21 cellular contexts compared by ENCODE assay signal in the genomic region with DNA sequence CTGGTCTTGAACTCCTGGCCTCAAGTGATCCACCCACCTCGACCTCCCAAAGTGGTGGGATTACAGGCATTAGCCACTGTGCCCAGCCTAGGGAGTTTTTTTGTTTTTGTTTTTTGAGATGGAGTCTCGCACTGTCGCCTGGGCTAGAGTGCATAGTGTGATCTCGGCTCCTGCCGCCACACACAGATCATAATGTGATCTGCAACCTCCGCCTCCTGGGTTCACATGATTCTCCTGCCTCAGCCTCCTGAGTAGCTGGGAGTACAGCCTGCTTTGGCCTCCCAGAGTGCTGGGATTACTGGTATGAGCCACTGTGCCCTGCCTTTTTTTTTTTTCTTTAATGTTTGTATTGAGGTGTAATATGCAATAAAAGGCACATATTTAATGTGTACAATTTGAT.
DNase-seq lines count a peak whose midpoint lies in the region; ATAC-seq, FAIRE-seq and TF ChIP-seq lines count a peak whose summit lies in the region.
"Had no signal": no experiment of that assay in that cellular context is flagged by ENCODE, and none has a peak within 500 bp of the region (broad histone marks: within the 10 kb centered on the region; RNA-seq: fewer than 3 reads in every experiment).

No MANE protein-coding gene starts in this region.

- H3K27ac ChIP-seq in CD4-positive, alpha-beta T cell (ENCODE audit: low read depth, low read length) = no peak overlapping the region
- H3K27ac ChIP-seq in IMR-90 (ENCODE audit: insufficient read depth, low read length) = peak overlapping the region; percentile 54
- H3K27ac ChIP-seq in endothelial cell of umbilical vein (ENCODE audit: insufficient read depth, low read depth, low read length) = peak overlapping the region; percentile 42
- H3K27ac ChIP-seq: BLaER1, testis had no signal

- peak overlapping the region; percentile 40; the same call in 1 of the 2 replicates for H2BK20ac ChIP-seq in IMR-90 (ENCODE audit: low read depth, low read length)

- H3K4me3 Mint-ChIP-seq in CD4-positive, alpha-beta T cell = no peak overlapping the region
- H3K4me3 Mint-ChIP-seq: activated CD8-positive, alpha-beta T cell treated with anti-CD3 and anti-CD28 coated beads for 36 hours had no signal

- H3K79me1 ChIP-seq in IMR-90 (ENCODE audit: low read depth in 1 of 2, low read length in 2 of 2) = peaks cover 12 to 88% of the 10 kb centered on the region in 2 experiments

- ATAC-seq in CD4-positive, alpha-beta T cell (ENCODE audit: poor library complexity) = no peak
- ATAC-seq in IMR-90 (ENCODE audit: low read depth) (no peak), GM18873 (IDR thresholded peaks at IDR 0.05; ENCODE audit: low FRiP score, unreplicated experiment) (no peak)
- ATAC-seq: activated CD8-positive, alpha-beta T cell treated with anti-CD3 and anti-CD28 coated beads for 36 hours; esophagus mucosa; GM12878 had no signal

- H2AK5ac ChIP-seq in IMR-90 (ENCODE audit: low read depth, low read length) = peak overlapping the region; percentile 63

- no peaks in the 10 kb centered on the region for H3K27me3 ChIP-seq in CD4-positive, alpha-beta T cell (ENCODE audit: control insufficient read depth, insufficient read depth, low read length)
- H3K27me3 ChIP-seq in IMR-90 (ENCODE audit: control insufficient read depth, insufficient read depth, low read length) (no peaks in the 10 kb centered on the region), endothelial cell of umbilical vein (ENCODE audit: control insufficient read depth in 2 of 2, insufficient read depth in 2 of 2, low read length in 2 of 2) (no peaks in the 10 kb centered on the region)
- H3K27me3 ChIP-seq: BLaER1, Peyer's patch, testis had no signal

- in situ Hi-C loops in IMR-90 (cut with MboI; ENCODE audit: low sequenced_read_pairs) = no loop called here

- no peak overlapping the region for H2AK9ac ChIP-seq in IMR-90 (replicated peaks; ENCODE audit: low read depth, low read length, poor library complexity)

- H3K9me1 ChIP-seq in IMR-90 (ENCODE audit: insufficient read depth, low read length) (peaks cover 39% of the 10 kb centered on the region), endothelial cell of umbilical vein (replicated peaks; ENCODE audit: control insufficient read depth, extremely low read depth, insufficient read depth, low read length) (no peaks in the 10 kb centered on the region)

- peak overlapping the region; percentile 74 for H2BK120ac ChIP-seq in IMR-90 (ENCODE audit: low read depth, low read length)

- WGBS in IMR-90 (ENCODE audit: extremely low coverage in 2 of 2, insufficient read length in 1 of 2), 2 experiments = 100% methylated on average over 3 of the region's 6 CpGs; no CpG with 5 or more reads in 1 of the 2 experiments

- intact Hi-C loops in CD4-positive, alpha-beta T cell (cut with DNase I, micrococcal nuclease) = no loop called here
- intact Hi-C loops in IMR-90 (cut with micrococcal nuclease) (loop anchor here (10.0 kb wide), 1 partner anchor 199 kb away; no protein-coding TSS in a partner anchor), endothelial cell of umbilical vein (cut with micrococcal nuclease) (no loop called here), posterior vena cava (cut with DNase I) (no loop called here)

- no peak for DNase-seq in CD4-positive, alpha-beta T cell
- no peak for DNase-seq in IMR-90
- no peak for DNase-seq in endothelial cell of umbilical vein (ENCODE audit: low read depth, low spot score)
- DNase-seq in posterior vena cava (ENCODE audit: low spot score) = peak; percentile 15
- DNase-seq in GM12892 (ENCODE audit: insufficient read length) = no peak
- DNase-seq in stimulated activated CD4-positive, alpha-beta T cell treated with anti-CD3 and anti-CD28 coated beads, Interleukin-15, amount 100 ng/mL, for 24 hours = no peak
- DNase-seq: activated CD8-positive, alpha-beta T cell treated with anti-CD3 and anti-CD28 coated beads for 36 hours; GF-D8; mammary epithelial cell; NCI-H1436; NCI-H82; stimulated activated CD4-positive, alpha-beta T cell treated with anti-CD3 and anti-CD28 coated beads, Interleukin-12 subunit alpha, Interleukin-12 subunit beta, amount 100 ng/mL, for 4 hours; testis had no signal

- TF ChIP-seq POLR2A in IMR-90 (IDR thresholded peaks at IDR 0.05; ENCODE audit: low read depth, low read length) = no peak
- TF ChIP-seq POLR2A in endothelial cell of umbilical vein (IDR thresholded peaks at IDR 0.05; ENCODE audit: low read depth, low read length) = no peak
- TF ChIP-seq POLR2A in GM12892 (IDR thresholded peaks at IDR 0.05; ENCODE audit: low read depth, low read length) = no peak

- H4K91ac ChIP-seq in IMR-90 (ENCODE audit: insufficient read depth, low read depth, low read length) = peak overlapping the region; percentile 71

- no peak for TF ChIP-seq CTCF in CD4-positive, alpha-beta T cell (IDR thresholded peaks at IDR 0.05)
- TF ChIP-seq CTCF in IMR-90 (conservative IDR thresholded peaks at IDR 0.05; ENCODE audit: low read depth, low read length) = no peak
- TF ChIP-seq CTCF in endothelial cell of umbilical vein (IDR thresholded peaks at IDR 0.05; ENCODE audit: extremely low read depth in 1 of 2, insufficient read depth in 1 of 2, low read depth in 1 of 2, low read length in 2 of 2) = no peak

- H3K18ac ChIP-seq in IMR-90 (ENCODE audit: low read depth, low read length) = peak overlapping the region; percentile 38; the same call in 1 of the 2 replicates

- H4K5ac ChIP-seq in IMR-90 (ENCODE audit: low read depth, low read length) = peak overlapping the region; percentile 32; the same call in 1 of the 2 replicates

- POLR2A ChIA-PET in CD4-positive, alpha-beta T cell (lab: Charles Lee) = no interaction called here
- POLR2A ChIA-PET in IMR-90 (lab: Charles Lee; ENCODE audit: unreplicated experiment) = interaction anchor here (0.5 kb wide), 1 partner anchor 34 kb away, joined by 3 read pairs; no protein-coding TSS in a partner anchor
- POLR2A ChIA-PET in endothelial cell of umbilical vein (lab: Charles Lee) = no interaction called here

- CTCF ChIA-PET in CD4-positive, alpha-beta T cell (lab: Charles Lee) = no interaction called here
- CTCF ChIA-PET in IMR-90 (lab: Yijun Ruan, JAX) (interaction anchor here (0.6 kb wide), 1 partner anchor 158 kb away, joined by 4 read pairs; no protein-coding TSS in a partner anchor), endothelial cell of umbilical vein (lab: Charles Lee) (interaction anchor here (1.2 to 3.7 kb wide), 5 partner anchors 12 to 197 kb away, joined by 3 to 20 read pairs (median 5); no protein-coding TSS in a partner anchor)

- dilution Hi-C loops in IMR-90 (cut with HindIII; ENCODE audit: low sequenced_read_pairs, unreplicated experiment) (no loop called here), endothelial cell of umbilical vein (cut with MboI; ENCODE audit: extremely low pct_ligation_motif_present, low sequenced_read_pairs) (no loop called here)

- H3K4me3 ChIP-seq in IMR-90 (ENCODE audit: insufficient read depth, low read depth, low read length) = no peak overlapping the region
- H3K4me3 ChIP-seq in endothelial cell of umbilical vein (replicated peaks in 1 of 3; ENCODE audit: insufficient read depth in 1 of 3, low read depth in 1 of 3, low read length in 3 of 3) = no peak overlapping the region
- H3K4me3 ChIP-seq: BLaER1, GM12878, Peyer's patch, prostate gland, testis had no signal

- H4K20me1 ChIP-seq in IMR-90 (ENCODE audit: insufficient read depth, low read length) (peaks cover 25% of the 10 kb centered on the region; the same call in 1 of the 2 replicates), endothelial cell of umbilical vein (replicated peaks; ENCODE audit: control insufficient read depth, extremely low read depth, insufficient read depth, low read length) (no peaks in the 10 kb centered on the region)

- peak overlapping the region; percentile 18 for H3K27ac Mint-ChIP-seq in CD4-positive, alpha-beta T cell
- H3K27ac Mint-ChIP-seq: activated CD8-positive, alpha-beta T cell treated with anti-CD3 and anti-CD28 coated beads for 36 hours had no signal

- peak overlapping the region; percentile 95; the same call in 1 of the 2 replicates for H3K23ac ChIP-seq in IMR-90 (ENCODE audit: low read depth, low read length)

- H3K9ac ChIP-seq in IMR-90 (ENCODE audit: low read depth, low read length) = no peak overlapping the region; the same call in 1 of the 2 replicates
- no peak overlapping the region for H3K9ac ChIP-seq in endothelial cell of umbilical vein (replicated peaks; ENCODE audit: extremely low read depth, insufficient read depth, low read length)
- H3K9ac ChIP-seq: BLaER1 had no signal

- H3K4me1 ChIP-seq in IMR-90 (ENCODE audit: control insufficient read depth, insufficient read depth, low read length) (peaks cover 67% of the 10 kb centered on the region), endothelial cell of umbilical vein (ENCODE audit: control insufficient read depth, extremely low read depth, insufficient read depth, low read length) (peaks cover 93% of the 10 kb centered on the region)

- H3K4me1 Mint-ChIP-seq in CD4-positive, alpha-beta T cell (ENCODE audit: low read depth) = peaks cover 94% of the 10 kb centered on the region

- peaks cover 96% of the 10 kb centered on the region for H3K79me2 ChIP-seq in endothelial cell of umbilical vein (ENCODE audit: control insufficient read depth, insufficient read depth, low read length)

- H3K4me2 ChIP-seq in IMR-90 (ENCODE audit: low read depth, low read length) (no peak overlapping the region), endothelial cell of umbilical vein (ENCODE audit: insufficient read depth, low read length) (no peak overlapping the region)

- peak overlapping the region; percentile 46 for H3K14ac ChIP-seq in IMR-90 (replicated peaks; ENCODE audit: low read depth, low read length)

- H3K56ac ChIP-seq in IMR-90 (ENCODE audit: extremely low read depth, insufficient read depth, low read length) = no peak overlapping the region

- no peaks in the 10 kb centered on the region for H3K9me3 Mint-ChIP-seq in CD4-positive, alpha-beta T cell
- H3K9me3 Mint-ChIP-seq: activated CD8-positive, alpha-beta T cell treated with anti-CD3 and anti-CD28 coated beads for 36 hours had no signal

- no peaks in the 10 kb centered on the region for H3K9me3 ChIP-seq in CD4-positive, alpha-beta T cell (ENCODE audit: control insufficient read depth, low read length)
- no peaks in the 10 kb centered on the region for H3K9me3 ChIP-seq in IMR-90 (ENCODE audit: control insufficient read depth, insufficient read depth, low read length)
- H3K9me3 ChIP-seq in endothelial cell of umbilical vein (replicated peaks; ENCODE audit: control insufficient read depth, insufficient read depth, low read length) = no peaks in the 10 kb centered on the region
- H3K9me3 ChIP-seq: BLaER1, Peyer's patch, prostate gland, testis had no signal

- TF ChIP-seq RAD21 in IMR-90 (IDR thresholded peaks at IDR 0.05; ENCODE audit: low read length) = no peak

- H3K36me3 ChIP-seq in IMR-90 (ENCODE audit: control insufficient read depth, insufficient read depth, low read length) (peaks cover 9% of the 10 kb centered on the region; the same call in 1 of the 2 replicates), endothelial cell of umbilical vein (ENCODE audit: control insufficient read depth in 2 of 2, extremely low read depth in 1 of 2, insufficient read depth in 2 of 2, low read length in 2 of 2) (no peaks in the 10 kb centered on the region)
- H3K36me3 ChIP-seq: Peyer's patch, prostate gland had no signal

- BruUV-seq in IMR-90 (replicated peaks; lab: Mats Ljungman, UMichigan) (no TSS peak), endothelial cell of umbilical vein (replicated peaks; lab: Mats Ljungman, UMichigan) (no TSS peak)

- H2AFZ ChIP-seq in IMR-90 (replicated peaks; ENCODE audit: low read length, poor library complexity) = no peak overlapping the region
- no peak overlapping the region for H2AFZ ChIP-seq in endothelial cell of umbilical vein (ENCODE audit: low read depth, low read length)

- H3K36me3 Mint-ChIP-seq in CD4-positive, alpha-beta T cell (ENCODE audit: low read depth) = peaks cover 3% of the 10 kb centered on the region

- no peak for FAIRE-seq in endothelial cell of umbilical vein (lab: Jason Lieb, UNC)
- no peak for FAIRE-seq in GM12892 (lab: Jason Lieb, UNC)
- FAIRE-seq: bronchial epithelial cell, GM12878, islet of Langerhans had no signal

- H3K27me3 Mint-ChIP-seq in CD4-positive, alpha-beta T cell = no peaks in the 10 kb centered on the region
- H3K27me3 Mint-ChIP-seq: activated CD8-positive, alpha-beta T cell treated with anti-CD3 and anti-CD28 coated beads for 36 hours had no signal

- H2BK15ac ChIP-seq in IMR-90 (ENCODE audit: low read depth, low read length) = no peak overlapping the region

- peak overlapping the region; percentile 14 to 88; a peak in 3 of 4 replicates for H4K8ac ChIP-seq in IMR-90 (ENCODE audit: low read depth in 2 of 2, low read length in 2 of 2)

- peak overlapping the region; percentile 90 for H2BK5ac ChIP-seq in IMR-90 (ENCODE audit: low read depth, low read length, poor library complexity, severe bottlenecking)

- H3K4ac ChIP-seq in IMR-90 (ENCODE audit: low read depth, low read length) = peak overlapping the region; percentile 69
